ENCODE assay signal across 9 cellular contexts in genomic region chr9:72753261-72753893, GRCh38.
DNase-seq lines count a peak whose midpoint lies in the region; ATAC-seq and TF ChIP-seq lines count a peak whose summit lies in the region.
"Had no signal": no experiment of that assay in that cellular context is flagged by ENCODE, and none has a peak within 500 bp of the region (broad histone marks: within the 10 kb centered on the region; RNA-seq: fewer than 3 reads in every experiment).

No MANE protein-coding gene starts in this region.

- H3K4me3 Mint-ChIP-seq in activated T-helper 17 cell treated with anti-CD3 and anti-CD28 coated beads, Interleukin-2, amount 50 U/mL, for 72 hours = no peak overlapping the region
- no peak overlapping the region for H3K4me3 Mint-ChIP-seq in mesothelial cell of epicardium

- H3K27ac Mint-ChIP-seq in activated T-helper 17 cell treated with anti-CD3 and anti-CD28 coated beads, Interleukin-2, amount 50 U/mL, for 72 hours = no peak overlapping the region
- no peak overlapping the region for H3K27ac Mint-ChIP-seq in mesothelial cell of epicardium

- no peaks in the 10 kb centered on the region for H3K36me3 Mint-ChIP-seq in activated T-helper 17 cell treated with anti-CD3 and anti-CD28 coated beads, Interleukin-2, amount 50 U/mL, for 72 hours (ENCODE audit: low read depth)
- H3K36me3 Mint-ChIP-seq in mesothelial cell of epicardium = no peaks in the 10 kb centered on the region

- TF ChIP-seq CTCF in heart right ventricle (IDR thresholded peaks at IDR 0.05) (peak in 6 of 9 donors; percentile 21 to 43 (median 26)), kidney epithelial cell (IDR thresholded peaks at IDR 0.05; ENCODE audit: insufficient read depth, low read length, poor library complexity, severe bottlenecking) (peak; percentile 43), esophagus muscularis mucosa (IDR thresholded peaks at IDR 0.05) (peak in 1 of 3 experiments; percentile 24), mesothelial cell of epicardium (IDR thresholded peaks at IDR 0.05; ENCODE audit: unreplicated experiment) (no peak)

- H3K4me3 ChIP-seq in heart right ventricle (no peak overlapping the region), adipocyte (ENCODE audit: low read length) (no peak overlapping the region), kidney epithelial cell (ENCODE audit: low read depth, low read length) (no peak overlapping the region), esophagus muscularis mucosa (no peak overlapping the region)

- no peak for TF ChIP-seq POLR2A in esophagus muscularis mucosa (IDR thresholded peaks at IDR 0.05; ENCODE audit: low read depth)

- H3K27me3 Mint-ChIP-seq in activated T-helper 17 cell treated with anti-CD3 and anti-CD28 coated beads, Interleukin-2, amount 50 U/mL, for 72 hours = peaks cover 32% of the 10 kb centered on the region
- H3K27me3 Mint-ChIP-seq in mesothelial cell of epicardium (ENCODE audit: low read depth) = peaks cover 11% of the 10 kb centered on the region

- no peaks in the 10 kb centered on the region for H3K9me3 Mint-ChIP-seq in activated T-helper 17 cell treated with anti-CD3 and anti-CD28 coated beads, Interleukin-2, amount 50 U/mL, for 72 hours
- H3K9me3 Mint-ChIP-seq in mesothelial cell of epicardium = no peaks in the 10 kb centered on the region

- no peak overlapping the region for H3K9ac ChIP-seq in adipocyte (ENCODE audit: low read length)

- intact Hi-C loops in heart right ventricle (cut with DNase I) (loop anchor here in 2 of 10 donors (5.0 to 10.0 kb wide), 2 partner anchors 459 to 461 kb away; no protein-coding TSS in a partner anchor), left cardiac atrium (cut with DNase I) (no loop called here), esophagus muscularis mucosa (cut with DNase I) (no loop called here)

- H3K27ac ChIP-seq in heart right ventricle = no peak overlapping the region
- no peak overlapping the region for H3K27ac ChIP-seq in esophagus muscularis mucosa (replicated peaks in 1 of 4)

- H3K27me3 ChIP-seq in heart right ventricle (no peaks in the 10 kb centered on the region), adipocyte (replicated peaks; ENCODE audit: control insufficient read depth, insufficient read depth, low read length) (no peaks in the 10 kb centered on the region), kidney epithelial cell (ENCODE audit: control insufficient read depth, insufficient read depth, low read length) (no peaks in the 10 kb centered on the region), esophagus muscularis mucosa (no peaks in the 10 kb centered on the region)

- no peak for TF ChIP-seq EP300 in esophagus muscularis mucosa (IDR thresholded peaks at IDR 0.05)

- H3K36me3 ChIP-seq in heart right ventricle = no peaks in the 10 kb centered on the region
- no peaks in the 10 kb centered on the region for H3K36me3 ChIP-seq in adipocyte (ENCODE audit: control insufficient read depth, insufficient read depth, low read length, severe bottlenecking)
- H3K36me3 ChIP-seq in kidney epithelial cell (ENCODE audit: control insufficient read depth, insufficient read depth, low read length) = no peaks in the 10 kb centered on the region
- H3K36me3 ChIP-seq in esophagus muscularis mucosa = no peaks in the 10 kb centered on the region

- no peaks in the 10 kb centered on the region for H3K4me1 Mint-ChIP-seq in activated T-helper 17 cell treated with anti-CD3 and anti-CD28 coated beads, Interleukin-2, amount 50 U/mL, for 72 hours
- no peaks in the 10 kb centered on the region for H3K4me1 Mint-ChIP-seq in mesothelial cell of epicardium

- no peaks in the 10 kb centered on the region for H3K4me1 ChIP-seq in heart right ventricle
- H3K4me1 ChIP-seq in adipocyte (ENCODE audit: control insufficient read depth, insufficient read depth, low read length) = no peaks in the 10 kb centered on the region
- no peaks in the 10 kb centered on the region for H3K4me1 ChIP-seq in esophagus muscularis mucosa

- DNase-seq in heart right ventricle (no peak), left cardiac atrium (no peak), adipocyte (ENCODE audit: low read depth) (peak; percentile 71), kidney epithelial cell (ENCODE audit: low read depth) (no peak), esophagus muscularis mucosa (ENCODE audit: extremely low spot score) (no peak), mesothelial cell of epicardium (ENCODE audit: low spot score in 2 of 2, unreplicated experiment in 2 of 2) (no peak)
- DNase-seq: activated gamma-delta T cell had no signal

- no peaks in the 10 kb centered on the region for H3K9me3 ChIP-seq in heart right ventricle
- H3K9me3 ChIP-seq in adipocyte (ENCODE audit: control insufficient read depth, low read length) = no peaks in the 10 kb centered on the region
- H3K9me3 ChIP-seq in esophagus muscularis mucosa = no peaks in the 10 kb centered on the region

- 69% methylated on average over 8 of the region's 8 CpGs for WGBS in heart right ventricle, 2 donors
- 59% methylated on average over 8 of the region's 8 CpGs for WGBS in esophagus muscularis mucosa

- no peak for ATAC-seq in heart right ventricle
- no peak for ATAC-seq in left cardiac atrium
- ATAC-seq in activated T-helper 17 cell treated with anti-CD3 and anti-CD28 coated beads, Interleukin-2, amount 50 U/mL, for 72 hours (replicated peaks) = no peak
- no peak for ATAC-seq in HG02571 (IDR thresholded peaks at IDR 0.05; ENCODE audit: unreplicated experiment)
